In the genomic region with DNA sequence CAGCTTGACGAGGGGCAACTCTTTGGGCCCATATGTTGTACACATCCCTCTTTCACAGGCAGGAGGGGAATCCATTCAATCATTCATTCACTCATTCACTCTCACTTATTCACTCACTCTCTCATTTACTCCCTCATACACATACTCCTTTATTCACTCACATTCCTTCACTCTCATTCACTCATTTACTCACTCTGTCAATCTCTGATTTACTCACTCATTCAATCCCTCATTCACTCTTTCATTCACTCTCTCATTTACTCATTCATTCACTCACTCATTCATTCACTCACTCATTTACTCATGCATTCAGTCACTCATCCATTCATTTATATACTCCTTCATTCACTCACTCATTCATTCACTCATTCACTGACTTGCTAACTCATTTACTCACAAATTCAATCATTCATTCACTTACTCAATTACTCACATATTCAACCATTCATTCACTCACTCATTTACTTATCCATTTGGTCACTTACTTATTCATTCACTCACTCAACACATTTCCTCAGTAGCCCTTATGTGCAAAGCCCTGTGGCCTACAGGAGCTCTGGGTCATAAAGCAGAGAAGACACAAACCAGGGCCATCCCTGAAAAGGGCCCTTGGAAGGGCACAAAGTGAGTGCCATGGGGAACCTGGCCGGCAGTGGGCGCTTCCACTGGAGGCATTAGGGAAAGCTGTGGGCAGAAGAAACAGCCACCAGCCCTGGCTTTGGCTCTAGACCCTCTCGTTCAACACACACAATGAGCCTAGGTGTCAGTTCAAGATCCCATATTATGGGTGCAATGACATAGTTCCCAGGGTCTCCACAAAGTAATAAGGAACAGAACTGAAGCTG, we compare ENCODE assay signal across 1 cellular context.
TF ChIP-seq lines count a peak whose summit lies in the region.

No MANE protein-coding gene starts in this region.

TF ChIP-seq in HepG2, 621 proteins besides CTCF, POLR2A, EP300 and RAD21:
- TF ChIP-seq, protein P1, sequence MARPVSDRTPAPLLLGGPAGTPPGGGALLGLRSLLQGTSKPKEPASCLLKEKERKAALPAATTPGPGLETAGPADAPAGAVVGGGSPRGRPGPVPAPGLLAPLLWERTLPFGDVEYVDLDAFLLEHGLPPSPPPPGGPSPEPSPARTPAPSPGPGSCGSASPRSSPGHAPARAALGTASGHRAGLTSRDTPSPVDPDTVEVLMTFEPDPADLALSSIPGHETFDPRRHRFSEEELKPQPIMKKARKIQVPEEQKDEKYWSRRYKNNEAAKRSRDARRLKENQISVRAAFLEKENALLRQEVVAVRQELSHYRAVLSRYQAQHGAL (CRISPR knock-in tag; IDR thresholded peaks at IDR 0.05; ENCODE audit: not compliant biosample characterization): no peak
- TF ChIP-seq SMC3 (IDR thresholded peaks at IDR 0.05; ENCODE audit: low read length) (peak; percentile 16; the same call in 1 of the 2 replicates), STAG1 (CRISPR knock-in tag; IDR thresholded peaks at IDR 0.05) (peak; percentile 9; the same call in 1 of the 2 replicates)
